In the genomic region with DNA sequence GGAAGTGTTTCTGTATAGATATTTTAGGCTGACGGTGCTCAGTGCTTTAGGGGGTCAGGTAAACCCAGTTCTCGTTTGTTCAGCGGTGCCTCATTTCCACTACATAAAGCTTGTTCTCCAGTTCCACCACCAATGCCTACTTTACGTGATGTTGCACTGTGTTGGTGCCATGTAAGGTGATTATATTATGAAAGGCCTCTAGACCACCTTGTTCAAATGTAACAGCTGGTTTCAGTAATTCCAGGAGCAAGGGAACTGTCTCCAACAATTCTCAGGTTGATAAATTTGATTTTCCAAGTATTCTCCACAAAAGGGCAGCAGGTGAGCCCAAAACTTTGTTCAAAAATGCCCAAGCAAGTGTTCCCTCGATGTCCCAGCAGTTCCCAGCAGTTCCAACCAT, we compare ENCODE assay signal across 4 cellular contexts.
"Had no signal": no experiment of that assay in that cellular context is flagged by ENCODE, and none has a peak within 500 bp of the region (broad histone marks: within the 10 kb centered on the region; RNA-seq: fewer than 3 reads in every experiment).

No MANE protein-coding gene starts in this region.

- H3K27ac ChIP-seq: KMS-11, RWPE1 had no signal

- DNase-seq: NCI-H226, NCI-H510A had no signal
